ENCODE assay signal across 9 cellular contexts in genomic region chr13:50916701-50917184, GRCh38. TPM values are rescaled to one million over a fixed set of nuclear protein-coding genes. Genes with fewer than 3 reads are reported as not detected.
DNase-seq lines count a peak whose midpoint lies in the region; ATAC-seq, FAIRE-seq and TF ChIP-seq lines count a peak whose summit lies in the region.
"Had no signal": no experiment of that assay in that cellular context is flagged by ENCODE, and none has a peak within 500 bp of the region (broad histone marks: within the 10 kb centered on the region; RNA-seq: fewer than 3 reads in every experiment).

No MANE protein-coding gene starts in this region.

- H3K4me2 ChIP-seq in K562 (ENCODE audit: insufficient read depth, low read length) (peak overlapping the region; percentile 19), osteoblast (ENCODE audit: insufficient read depth, low read length) (no peak overlapping the region)

- H2AFZ ChIP-seq in K562 (ENCODE audit: low read depth, low read length) = no peak overlapping the region; the same call in 1 of the 2 replicates
- peak overlapping the region; percentile 37 for H2AFZ ChIP-seq in osteoblast (ENCODE audit: low read length)

- FAIRE-seq in GM18507 (lab: Jason Lieb, UNC) = peak; percentile 85
- FAIRE-seq in K562 (lab: Jason Lieb, UNC) = no peak

- H3K9ac ChIP-seq in K562 (ENCODE audit: insufficient read depth in 1 of 2, low read depth in 2 of 2, low read length in 2 of 2) = peak overlapping the region in 1 of 2 experiments; percentile 28; a peak in 1 of 4 replicates

- H3K9me3 ChIP-seq in K562 (replicated peaks; ENCODE audit: control insufficient read depth, insufficient read depth, low read depth, low read length) = 0 out of 2 replicates have a peak, but pooled peaks cover 1% of the 10 kb centered on the region
- H3K9me3 ChIP-seq in osteoblast (ENCODE audit: low read depth, low read length) = no peaks in the 10 kb centered on the region

- no peak overlapping the region for H3K4me3 ChIP-seq in K562
- no peak overlapping the region for H3K4me3 ChIP-seq in osteoblast (ENCODE audit: insufficient read depth, low read length)

- no peak for TF ChIP-seq RAD21 in K562 (CRISPR knock-in tag; conservative IDR thresholded peaks at IDR 0.05 in 1 of 2, IDR thresholded peaks at IDR 0.05 in 1 of 2)

- WGBS in K562 (ENCODE audit: insufficient coverage, low coverage, missing lambda C conversion rate) = 90% methylated on average over 1 of the region's 2 CpGs

- H3K27me3 ChIP-seq in K562 (ENCODE audit: control insufficient read depth in 2 of 2, insufficient read depth in 2 of 2, low read length in 2 of 2) (no peaks in the 10 kb centered on the region), osteoblast (ENCODE audit: insufficient read depth, low read length) (no peaks in the 10 kb centered on the region)

- H3K4me1 ChIP-seq in K562 (replicated peaks in 1 of 2; ENCODE audit: control insufficient read depth in 2 of 2, insufficient read depth in 2 of 2, low read length in 2 of 2) = peaks cover 11 to 38% of the 10 kb centered on the region in 2 experiments; a peak in 4 of 5 replicates
- H3K4me1 ChIP-seq in osteoblast (ENCODE audit: insufficient read depth, low read length) = peaks cover 19% of the 10 kb centered on the region

- CTCF ChIA-PET in K562 (lab: Yijun Ruan, JAX; ENCODE audit: low intra/inter-chr PET ratio) = no interaction called here

- ATAC-seq in K562 (peak; percentile 42), GM19324 (IDR thresholded peaks at IDR 0.05; ENCODE audit: low FRiP score, unreplicated experiment) (no peak)

- H3K79me2 ChIP-seq in K562 (ENCODE audit: control insufficient read depth, insufficient read depth, low read length) (peaks cover 93% of the 10 kb centered on the region), osteoblast (ENCODE audit: insufficient read depth, low read length) (peaks cover 85% of the 10 kb centered on the region)

- TF ChIP-seq POLR2A in K562 (conservative IDR thresholded peaks at IDR 0.05) = no peak

- BruUV-seq in K562 (replicated peaks; lab: Mats Ljungman, UMichigan) = no TSS peak

- H3K36me3 ChIP-seq in K562 (ENCODE audit: control insufficient read depth, insufficient read depth, low read length) (no peaks in the 10 kb centered on the region), osteoblast (ENCODE audit: insufficient read depth, low read length) (peaks cover under 1% of the 10 kb centered on the region)

- POLR2A ChIA-PET in K562 (lab: Yijun Ruan, JAX) = no interaction called here

- H4K20me1 ChIP-seq in K562 (replicated peaks; ENCODE audit: control insufficient read depth, insufficient read depth, low read length) (no peaks in the 10 kb centered on the region; the same call in 1 of the 2 replicates), osteoblast (ENCODE audit: insufficient read depth, low read length) (peaks cover 5% of the 10 kb centered on the region)

- H3K27ac ChIP-seq in K562 (ENCODE audit: extremely low read depth, low read depth, low read length) (peak overlapping the region; percentile 1; the same call in 1 of the 3 replicates), osteoblast (ENCODE audit: low read depth, low read length) (no peak overlapping the region)

- in situ Hi-C loops in K562 (cut with MboI) (no loop called here), ACHN (cut with HindIII; ENCODE audit: low pct_ligation_motif_present, low pct_unique_long_range_greater_than_20kb, low sequenced_read_pairs) (no loop called here)

- TF ChIP-seq EP300 in K562 (IDR thresholded peaks at IDR 0.05; ENCODE audit: low read length) = no peak

- H3K9me1 ChIP-seq in K562 (ENCODE audit: control insufficient read depth, insufficient read depth, low read length) = no peaks in the 10 kb centered on the region

- intact Hi-C loops in K562 (cut with micrococcal nuclease) = loop anchor here (10.0 kb wide), 5 partner anchors 148 to 712 kb away; no protein-coding TSS in a partner anchor

- no peak for DNase-seq in GM18507 (ENCODE audit: extremely low spot score, insufficient read length, low read depth)
- peak; percentile 73 for DNase-seq in KG1 (lab: John Stamatoyannopoulos, UW)
- DNase-seq in K562 (ENCODE audit: extremely low read depth in 1 of 4, low spot score in 3 of 4) = no peak
- no peak for DNase-seq in osteoblast (ENCODE audit: insufficient read length, low spot score, missing footprints)
- no peak for DNase-seq in NCI-H128 (lab: John Stamatoyannopoulos, UW; ENCODE audit: unreplicated experiment)
- no peak for DNase-seq in DMS114 treated with DMSO at 0.1 percent for 48 hours (lab: John Stamatoyannopoulos, UW; ENCODE audit: unreplicated experiment)
- no peak for DNase-seq in ACHN
- DNase-seq: HFFc6 had no signal

- TF ChIP-seq CTCF in K562 (IDR thresholded peaks at IDR 0.05 in 2 of 3, conservative IDR thresholded peaks at IDR 0.05 in 1 of 3; ENCODE audit: insufficient read depth in 2 of 3, low read depth in 1 of 3, low read length in 3 of 3) (no peak), osteoblast (IDR thresholded peaks at IDR 0.05; ENCODE audit: extremely low read depth, low read depth, low read length) (no peak)

TF ChIP-seq in K562, 482 proteins besides CTCF, POLR2A, EP300 and RAD21:
- TF ChIP-seq, protein P1, sequence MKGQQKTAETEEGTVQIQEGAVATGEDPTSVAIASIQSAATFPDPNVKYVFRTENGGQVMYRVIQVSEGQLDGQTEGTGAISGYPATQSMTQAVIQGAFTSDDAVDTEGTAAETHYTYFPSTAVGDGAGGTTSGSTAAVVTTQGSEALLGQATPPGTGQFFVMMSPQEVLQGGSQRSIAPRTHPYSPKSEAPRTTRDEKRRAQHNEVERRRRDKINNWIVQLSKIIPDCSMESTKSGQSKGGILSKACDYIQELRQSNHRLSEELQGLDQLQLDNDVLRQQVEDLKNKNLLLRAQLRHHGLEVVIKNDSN (CRISPR knock-in tag; IDR thresholded peaks at IDR 0.05) = peak; percentile 45
- TF ChIP-seq CAMTA2 (CRISPR knock-in tag; conservative IDR thresholded peaks at IDR 0.05) (no peak), NR2C1 (IDR thresholded peaks at IDR 0.05) (no peak), NR2C1 (tag; IDR thresholded peaks at IDR 0.05) (no peak), SNRNP70 (optimal IDR thresholded peaks at IDR 0.05; ENCODE audit: low read depth, low read length) (no peak), SMARCB1 (IDR thresholded peaks at IDR 0.05; ENCODE audit: insufficient read length, low read depth) (no peak), THRAP3 (IDR thresholded peaks at IDR 0.05; ENCODE audit: borderline replicate concordance) (no peak), ZC3H8 (IDR thresholded peaks at IDR 0.05) (no peak), ILF3 (IDR thresholded peaks at IDR 0.05; ENCODE audit: borderline replicate concordance) (no peak)
- TF ChIP-seq, protein P2, sequence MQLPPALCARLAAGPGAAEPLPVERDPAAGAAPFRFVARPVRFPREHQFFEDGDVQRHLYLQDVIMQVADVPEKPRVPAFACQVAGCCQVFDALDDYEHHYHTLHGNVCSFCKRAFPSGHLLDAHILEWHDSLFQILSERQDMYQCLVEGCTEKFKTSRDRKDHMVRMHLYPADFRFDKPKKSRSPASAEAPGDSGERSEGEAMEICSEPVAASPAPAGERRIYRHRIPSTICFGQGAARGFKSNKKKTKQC (CRISPR knock-in tag; IDR thresholded peaks at IDR 0.05) = no peak
- TF ChIP-seq, protein P3, sequence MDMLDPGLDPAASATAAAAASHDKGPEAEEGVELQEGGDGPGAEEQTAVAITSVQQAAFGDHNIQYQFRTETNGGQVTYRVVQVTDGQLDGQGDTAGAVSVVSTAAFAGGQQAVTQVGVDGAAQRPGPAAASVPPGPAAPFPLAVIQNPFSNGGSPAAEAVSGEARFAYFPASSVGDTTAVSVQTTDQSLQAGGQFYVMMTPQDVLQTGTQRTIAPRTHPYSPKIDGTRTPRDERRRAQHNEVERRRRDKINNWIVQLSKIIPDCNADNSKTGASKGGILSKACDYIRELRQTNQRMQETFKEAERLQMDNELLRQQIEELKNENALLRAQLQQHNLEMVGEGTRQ (CRISPR knock-in tag; IDR thresholded peaks at IDR 0.05) = peak; percentile 55

RNA-seq across cellular contexts. Expression of gene RNASEH2B, which starts 7.2 kb away (rescaled TPM):
- 24.2 and 70.1 TPM in 2 replicates for total RNA-seq in K562 (2011; cell fraction: chromatin; rRNA removed; ENCODE audit: low replicate concordance)
- 17.2 and 24.5 TPM in 2 replicates for total RNA-seq in K562 (2011; cell fraction: nucleolus; rRNA removed)
- total RNA-seq in K562 (2011; cell fraction: nucleoplasm; rRNA removed) = 49.1 and 91.3 TPM in 2 replicates
- 61.1 and 62.5 TPM in 2 replicates for total RNA-seq in K562 (2014; rRNA removed)
- 68.1 and 82.4 TPM in 2 replicates for total RNA-seq in K562 (2014; rRNA removed; fragmentation: Illumina TruSeq; extraction: Trizol)
- 97.0 and 109 TPM in 2 replicates for total RNA-seq in K562 (2015; rRNA removed; fragmentation: Illumina TruSeq; extraction: Trizol)
- total RNA-seq in K562 (2021) = 41.0 and 49.9 TPM in 2 replicates
- 57.6 and 70.2 TPM in 2 replicates for polyA plus RNA-seq in K562 (2011; rRNA removed)
- polyA plus RNA-seq in K562 (2011; cell fraction: cytosol; rRNA removed) = 15.1 and 22.0 TPM in 2 replicates
- polyA plus RNA-seq in K562 (2011; cell fraction: nucleus; rRNA removed) = 24.5 and 42.9 TPM in 2 replicates
- 67.3 and 71.4 TPM in 2 replicates for polyA plus RNA-seq in K562 (2012)
- polyA plus RNA-seq in K562 (2014; fragmentation: Illumina TruSeq; extraction: Trizol) = 68.2 and 83.7 TPM in 2 replicates
- polyA plus RNA-seq in K562 (2014; fragmentation: Nextera tagmentation; extraction: Ambion mirVana) = 10 to 100 TPM; 26.3 to 29.8 TPM
- polyA plus RNA-seq in K562 (2014; rRNA removed) = 44.3 and 44.5 TPM in 2 replicates
- 55.7 and 59.4 TPM in 2 replicates for polyA minus RNA-seq in K562 (2011; rRNA and poly(A)+ RNA removed)
- polyA minus RNA-seq in K562 (2011; cell fraction: cytosol; rRNA and poly(A)+ RNA removed) = 14.6 and 19.9 TPM in 2 replicates
- polyA minus RNA-seq in K562 (2011; cell fraction: nucleus; rRNA and poly(A)+ RNA removed) = 46.9 and 69.3 TPM in 2 replicates
- total RNA-seq in osteoblast = 47.4 and 66.9 TPM in 2 replicates
